ENCODE assay signal across 12 cellular contexts in genomic region chr3:67016522-67017080, GRCh38. TPM values are rescaled to one million over a fixed set of nuclear protein-coding genes. Genes with fewer than 3 reads are reported as not detected.
DNase-seq lines count a peak whose midpoint lies in the region; ATAC-seq, FAIRE-seq and TF ChIP-seq lines count a peak whose summit lies in the region.
"Had no signal": no experiment of that assay in that cellular context is flagged by ENCODE, and none has a peak within 500 bp of the region (broad histone marks: within the 10 kb centered on the region; RNA-seq: fewer than 3 reads in every experiment).

No MANE protein-coding gene starts in this region.

- H2AFZ ChIP-seq in hepatocyte = no peak overlapping the region
- H2AFZ ChIP-seq: neural progenitor cell had no signal

- H3K4me1 ChIP-seq in hepatocyte (ENCODE audit: insufficient read depth) = peaks cover 5% of the 10 kb centered on the region
- H3K4me1 ChIP-seq: neural progenitor cell had no signal

- peak; percentile 40 for ATAC-seq in GM18861 (IDR thresholded peaks at IDR 0.05; ENCODE audit: unreplicated experiment)
- ATAC-seq in GM21367 (IDR thresholded peaks at IDR 0.05; ENCODE audit: unreplicated experiment) = peak; percentile 51
- ATAC-seq in HG03139 (IDR thresholded peaks at IDR 0.05; ENCODE audit: unreplicated experiment) = peak; percentile 42

- no peak overlapping the region for H3K4me3 ChIP-seq in hepatocyte
- H3K4me3 ChIP-seq: neural progenitor cell, SK-N-MC had no signal

- 91% methylated on average over 3 of the region's 3 CpGs for WGBS in hepatocyte (ENCODE audit: low lambda C conversion rate, missing lambda C conversion rate)

- no peak for DNase-seq in hepatocyte (ENCODE audit: low spot score)
- DNase-seq in HTR-8/SVneo (ENCODE audit: insufficient read length, low spot score) = no peak
- DNase-seq in LoVo (ENCODE audit: low spot score) = no peak
- no peak for DNase-seq in HFFc6
- DNase-seq: activated CD8-positive, alpha-beta memory T cell treated with anti-CD3 and anti-CD28 coated beads, Interleukin-2, amount 50 U/mL, for 4 hours; DMS79 had no signal

- H3K9me2 ChIP-seq in hepatocyte (replicated peaks; ENCODE audit: insufficient read depth) = no peaks in the 10 kb centered on the region

- no peaks in the 10 kb centered on the region for H3K36me3 Mint-ChIP-seq in HFFc6 (ENCODE audit: low read depth)
- H3K36me3 Mint-ChIP-seq: neural progenitor cell had no signal

- H3K4me2 ChIP-seq in hepatocyte = peak overlapping the region; percentile 25
- H3K4me2 ChIP-seq: neural progenitor cell had no signal

- no peaks in the 10 kb centered on the region for H3K9me3 ChIP-seq in hepatocyte (ENCODE audit: low read depth)

- peaks cover 6% of the 10 kb centered on the region for H3K27me3 Mint-ChIP-seq in HFFc6 (ENCODE audit: insufficient read depth)

- H4K20me1 ChIP-seq in hepatocyte (ENCODE audit: insufficient read depth, poor library complexity, severe bottlenecking) = no peaks in the 10 kb centered on the region

- TF ChIP-seq CTCF in hepatocyte (IDR thresholded peaks at IDR 0.05; ENCODE audit: poor library complexity) (no peak), HFFc6 (IDR thresholded peaks at IDR 0.05) (no peak)

- no peaks in the 10 kb centered on the region for H3K9me3 Mint-ChIP-seq in HFFc6
- H3K9me3 Mint-ChIP-seq: neural progenitor cell had no signal

- peaks cover 12% of the 10 kb centered on the region for H3K4me1 Mint-ChIP-seq in HFFc6 (ENCODE audit: low read depth)
- H3K4me1 Mint-ChIP-seq: neural progenitor cell had no signal

- H3K79me2 ChIP-seq in hepatocyte = no peaks in the 10 kb centered on the region

- H3K27ac ChIP-seq in hepatocyte = no peak overlapping the region
- H3K27ac ChIP-seq: epithelial cell of prostate, neural progenitor cell, SK-N-MC had no signal

- H3K4me3 Mint-ChIP-seq in HFFc6 = no peak overlapping the region
- H3K4me3 Mint-ChIP-seq: neural progenitor cell had no signal

- no peak for FAIRE-seq in HTR-8/SVneo (lab: Jason Lieb, UNC)

- H3K27me3 ChIP-seq in hepatocyte = no peaks in the 10 kb centered on the region
- H3K27me3 ChIP-seq: neural progenitor cell had no signal

- H3K36me3 ChIP-seq in hepatocyte (replicated peaks; ENCODE audit: insufficient read depth, low read depth) = no peaks in the 10 kb centered on the region
- H3K36me3 ChIP-seq: neural progenitor cell had no signal

- no peak overlapping the region for H3K27ac Mint-ChIP-seq in HFFc6
- H3K27ac Mint-ChIP-seq: neural progenitor cell had no signal

RNA-seq across cellular contexts. Expression of gene KBTBD8, which starts 18.5 kb away (rescaled TPM):
- total RNA-seq in hepatocyte = 10.0 and 14.2 TPM in 2 replicates
- 2.1 and 3.9 TPM in 2 replicates for polyA plus RNA-seq in hepatocyte
- 1 to 10 TPM; 1.3 to 2.4 (median 1.7) TPM for total RNA-seq in HFFc6 (2021; fragmentation: NEBNext Ultra II Directional; extraction: Animal tissue kit (Norgen Biotek cat#: 25700))
